8 cellular contexts compared by ENCODE assay signal in genomic region chr3:53269888-53270880, GRCh38. TPM values are rescaled to one million over a fixed set of nuclear protein-coding genes. Genes with fewer than 3 reads are reported as not detected.
DNase-seq lines count a peak whose midpoint lies in the region; ATAC-seq lines count a peak whose summit lies in the region.

No MANE protein-coding gene starts in this region.

- H3K9me3 Mint-ChIP-seq in activated naive CD4-positive, alpha-beta T cell treated with anti-CD3 and anti-CD28 coated beads, Interleukin-2, amount 50 U/mL, for 72 hours: no peaks in the 10 kb centered on the region

- peak overlapping the region; percentile 56 to 76 for H3K27ac Mint-ChIP-seq in activated naive CD4-positive, alpha-beta T cell treated with anti-CD3 and anti-CD28 coated beads, Interleukin-2, amount 50 U/mL, for 72 hours

- no peaks in the 10 kb centered on the region for H3K36me3 Mint-ChIP-seq in activated naive CD4-positive, alpha-beta T cell treated with anti-CD3 and anti-CD28 coated beads, Interleukin-2, amount 50 U/mL, for 72 hours

- intact Hi-C loops in head of caudate nucleus (cut with DNase I): no loop called here

- DNase-seq in NCI-H1092 treated with DMSO at 0.1 percent for 48 hours (lab: John Stamatoyannopoulos, UW): peak; percentile 17
- no peak for DNase-seq in NCI-H1092 (lab: John Stamatoyannopoulos, UW)
- peak; percentile 14 for DNase-seq in NCI-H446 treated with DMSO at 0.1 percent for 48 hours (lab: John Stamatoyannopoulos, UW)
- DNase-seq in activated naive CD4-positive, alpha-beta T cell treated with anti-CD3 and anti-CD28 coated beads, Interleukin-2, amount 50 U/mL, for 72 hours (ENCODE audit: low spot score in 2 of 2): peak in 1 of 2 donors; percentile 18
- peak; percentile 49 to 92 (median 74) for DNase-seq in head of caudate nucleus
- DNase-seq in nucleus accumbens (lab: John Stamatoyannopoulos, UW): peak in 54 of 56 donors; percentile 19 to 87 (median 64)

- peak; percentile 63 for ATAC-seq in HG03045 (IDR thresholded peaks at IDR 0.05; ENCODE audit: unreplicated experiment)
- ATAC-seq in activated naive CD4-positive, alpha-beta T cell treated with anti-CD3 and anti-CD28 coated beads, Interleukin-2, amount 50 U/mL, for 72 hours: peak; percentile 47 to 78
- ATAC-seq in GM19452 (IDR thresholded peaks at IDR 0.05; ENCODE audit: unreplicated experiment): no peak

RNA-seq across cellular contexts. Expression of gene TKT, which starts 14.4 kb away (rescaled TPM):
- total RNA-seq in activated naive CD4-positive, alpha-beta T cell treated with anti-CD3 and anti-CD28 coated beads, Interleukin-2, amount 50 U/mL, for 72 hours: 100 to 1,000 TPM; 258 to 359 TPM
